Comparison of ENCODE assay signal across 8 cellular contexts in the genomic region with DNA sequence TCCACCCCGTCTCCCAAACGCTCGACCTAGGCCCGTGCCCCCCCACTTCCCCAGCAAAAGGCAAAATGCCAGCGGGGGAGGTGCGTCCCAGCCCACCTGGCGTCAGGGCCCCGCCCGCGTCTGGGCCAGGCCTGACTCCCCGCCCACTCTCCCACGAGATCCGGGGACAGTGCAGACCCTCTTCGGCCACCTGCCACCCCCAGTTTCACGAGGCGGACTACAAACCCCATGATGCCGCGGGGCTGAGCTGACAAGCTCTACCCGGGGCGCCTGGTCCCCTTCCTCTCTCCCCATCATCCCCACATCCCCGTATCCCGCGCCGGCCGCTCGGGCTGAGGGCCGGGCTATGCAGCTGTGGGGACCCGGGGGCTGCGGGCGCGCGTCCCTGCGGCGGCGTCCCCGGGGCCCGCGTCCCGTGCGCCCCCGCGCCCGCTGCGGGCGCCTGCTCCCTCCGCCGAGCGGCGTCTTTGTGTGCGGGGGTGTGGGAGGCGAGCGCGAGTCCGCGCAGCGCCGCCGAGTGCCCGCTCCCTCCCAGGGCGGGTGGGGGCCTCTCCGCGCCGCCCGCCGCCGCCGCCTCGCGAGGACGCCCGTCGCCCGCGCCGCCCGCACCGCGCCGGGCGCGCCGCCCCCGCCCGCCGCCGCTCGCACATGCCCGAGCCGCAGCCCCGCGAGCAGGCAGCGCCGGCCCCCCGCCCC. TPM values are rescaled to one million over a fixed set of nuclear protein-coding genes. Genes with fewer than 3 reads are reported as not detected.
DNase-seq lines count a peak whose midpoint lies in the region; ATAC-seq and TF ChIP-seq lines count a peak whose summit lies in the region.

Gene ANKRD13B (plus strand): TSS at position 283 of the 696 bp plus-strand sequence. CDS start 490 bp downstream, outside the sequence.

- H3K27ac Mint-ChIP-seq in activated naive CD8-positive, alpha-beta T cell: no peak within 1 kb of the TSS

- CTCF ChIA-PET in A673 (lab: Charles Lee): interaction anchor here (0.9 to 2.6 kb wide), 5 partner anchors 23 to 444 kb away, joined by 3 to 16 read pairs (median 9); no protein-coding TSS in a partner anchor

- H3K9ac ChIP-seq in rectal smooth muscle tissue (ENCODE audit: low read length): peak within 1 kb of the TSS; percentile 18

- H3K36me3 ChIP-seq in A673 (ENCODE audit: insufficient read depth, low read length, poor library complexity, severe bottlenecking) (no peaks in the 10 kb centered on the region), rectal smooth muscle tissue (ENCODE audit: control insufficient read depth, insufficient read depth, low read length) (no peaks in the 10 kb centered on the region)

- TF ChIP-seq CTCF in A673 (conservative IDR thresholded peaks at IDR 0.05; ENCODE audit: low read depth, low read length) (no peak), GM12875 (IDR thresholded peaks at IDR 0.05; ENCODE audit: borderline replicate concordance, insufficient read depth, low read depth, low read length) (no peak)

- no TSS peak for BruUV-seq in A673 (replicated peaks; lab: Mats Ljungman, UMichigan)

- intact Hi-C loops in A673 (cut with micrococcal nuclease; ENCODE audit: unreplicated experiment): no loop called here
- intact Hi-C loops in right cardiac atrium (cut with DNase I): no loop called here

- H3K4me1 Mint-ChIP-seq in activated naive CD8-positive, alpha-beta T cell (ENCODE audit: low read depth): peaks cover 40% of the 10 kb centered on the region

- H3K4me3 Mint-ChIP-seq in activated naive CD8-positive, alpha-beta T cell: peak within 1 kb of the TSS; percentile 90

- peak within 1 kb of the TSS; percentile 97 for H3K4me3 ChIP-seq in A673 (ENCODE audit: low read depth, low read length, poor library complexity, severe bottlenecking)
- peak within 1 kb of the TSS; percentile 56 for H3K4me3 ChIP-seq in GM12875 (ENCODE audit: low read depth, low read length)
- H3K4me3 ChIP-seq in right cardiac atrium (ENCODE audit: low read length): peak within 1 kb of the TSS; percentile 86
- peak within 1 kb of the TSS; percentile 77 for H3K4me3 ChIP-seq in rectal smooth muscle tissue (ENCODE audit: low read length)

- DNase-seq in A673 (ENCODE audit: low spot score): peak; percentile 82
- peak; percentile 68 for DNase-seq in NCI-H524 treated with DMSO at 0.1 percent for 48 hours (lab: John Stamatoyannopoulos, UW)
- peak; percentile 69 to 83 (median 83) for DNase-seq in right cardiac atrium
- DNase-seq in activated CD4-positive, CD25-positive, alpha-beta regulatory T cell treated with anti-CD3 and anti-CD28 coated beads, Interleukin-2, amount 50 U/mL, for 72 hours: no peak

- POLR2A ChIA-PET in A673 (lab: Charles Lee; ENCODE audit: low non-redundant PET): interaction anchor here (0.6 kb wide), 4 partner anchors 24 to 447 kb away, joined by 3 to 17 read pairs (median 4); no protein-coding TSS in a partner anchor

- no peaks in the 10 kb centered on the region for H3K36me3 Mint-ChIP-seq in activated naive CD8-positive, alpha-beta T cell

- no peaks in the 10 kb centered on the region for H3K9me3 ChIP-seq in A673 (ENCODE audit: low read depth, low read length, poor library complexity, severe bottlenecking)
- H3K9me3 ChIP-seq in right cardiac atrium (ENCODE audit: control insufficient read depth, low read length): no peaks in the 10 kb centered on the region

- no peaks in the 10 kb centered on the region for H3K9me3 Mint-ChIP-seq in activated naive CD8-positive, alpha-beta T cell (ENCODE audit: low read depth)

- peak; percentile 3 to 7 for ATAC-seq in right cardiac atrium
- ATAC-seq in GM19397 (IDR thresholded peaks at IDR 0.05; ENCODE audit: unreplicated experiment): no peak

- peaks cover 72% of the 10 kb centered on the region for H3K4me1 ChIP-seq in A673 (ENCODE audit: insufficient read depth, low read length, poor library complexity, severe bottlenecking)
- peaks cover 3% of the 10 kb centered on the region for H3K4me1 ChIP-seq in right cardiac atrium (ENCODE audit: control insufficient read depth, insufficient read depth, low read length)
- peaks cover 25% of the 10 kb centered on the region for H3K4me1 ChIP-seq in rectal smooth muscle tissue (ENCODE audit: control insufficient read depth, insufficient read depth, low read length)

- H3K27ac ChIP-seq in A673 (ENCODE audit: low read depth, low read length, poor library complexity, severe bottlenecking) (peak within 1 kb of the TSS; percentile 90), right cardiac atrium (ENCODE audit: low read length) (peak within 1 kb of the TSS; percentile 55), rectal smooth muscle tissue (ENCODE audit: low read depth, low read length) (peak within 1 kb of the TSS; percentile 87)

- WGBS in right cardiac atrium: 1% methylated on average over 94 of the region's 94 CpGs

- H3K27me3 ChIP-seq in A673 (replicated peaks; ENCODE audit: insufficient read depth, low read depth, low read length, poor library complexity): no peaks in the 10 kb centered on the region
- H3K27me3 ChIP-seq in right cardiac atrium (ENCODE audit: control insufficient read depth, insufficient read depth): no peaks in the 10 kb centered on the region
- H3K27me3 ChIP-seq in rectal smooth muscle tissue (ENCODE audit: control insufficient read depth, insufficient read depth, low read length): no peaks in the 10 kb centered on the region

- H3K27me3 Mint-ChIP-seq in activated naive CD8-positive, alpha-beta T cell: no peaks in the 10 kb centered on the region

RNA-seq across cellular contexts. Expression of gene ANKRD13B, which starts in this region (rescaled TPM):
- total RNA-seq in A673 (2021) (81.5 and 98.7 TPM in 2 replicates), right cardiac atrium (10 to 100 TPM in 1 of 4 donors, 1 to 10 TPM in 3; 5.4 to 11.0 (median 7.4) TPM)
- 5.0 TPM for polyA plus RNA-seq in right cardiac atrium
